In genomic region chr16:57299719-57300386, GRCh38 we compare ENCODE assay signal across 1 cellular context.
TF ChIP-seq lines count a peak whose summit lies in the region.

No MANE protein-coding gene starts in this region.

TF ChIP-seq in K562, 482 proteins besides CTCF, POLR2A, EP300 and RAD21 (continued from another document and continues in another):
- TF ChIP-seq RNF219 (CRISPR knock-in tag; IDR thresholded peaks at IDR 0.05) (no peak), CUX1 (CRISPR knock-in tag; IDR thresholded peaks at IDR 0.05) (no peak), SOX6 (IDR thresholded peaks at IDR 0.05) (no peak; the same call in 1 of the 2 replicates), CBX2 (IDR thresholded peaks at IDR 0.05; ENCODE audit: insufficient read depth, low read length, poor library complexity, severe bottlenecking) (no peak), RFX5 (IDR thresholded peaks at IDR 0.05; ENCODE audit: low read depth, low read length) (peak; percentile 53; the same call in 1 of the 2 replicates), ETV6 (IDR thresholded peaks at IDR 0.05; ENCODE audit: borderline replicate concordance in 1 of 2, low read depth in 2 of 2, low read length in 1 of 2) (peak in 1 of 2 experiments; percentile 39; a peak in 2 of 4 replicates), ETV6 (CRISPR knock-in tag; IDR thresholded peaks at IDR 0.05; ENCODE audit: borderline replicate concordance) (no peak), BRD9 (IDR thresholded peaks at IDR 0.05; ENCODE audit: low read depth, partially characterized antibody) (peak; percentile 88), OTX1 (CRISPR knock-in tag; IDR thresholded peaks at IDR 0.05) (peak; percentile 64; the same call in 1 of the 2 replicates), SPI1 (IDR thresholded peaks at IDR 0.05; ENCODE audit: borderline replicate concordance, low read depth, low read length) (no peak), ZNF589 (CRISPR knock-in tag; IDR thresholded peaks at IDR 0.05; ENCODE audit: low read depth) (peak; percentile 57), KDM5B (IDR thresholded peaks at IDR 0.05; ENCODE audit: insufficient replicate concordance, low read depth, low read length) (no peak), ZNF592 (IDR thresholded peaks at IDR 0.05) (peak; percentile 79), CXXC5 (CRISPR knock-in tag; IDR thresholded peaks at IDR 0.05) (peak; percentile 64), ZNF57 (CRISPR knock-in tag; IDR thresholded peaks at IDR 0.05) (no peak), ZNF79 (CRISPR knock-in tag; IDR thresholded peaks at IDR 0.05; ENCODE audit: low read depth) (no peak), GABPA (tag; conservative IDR thresholded peaks at IDR 0.05; ENCODE audit: low read depth) (peak; percentile 72), RHOXF2B (CRISPR knock-in tag; conservative IDR thresholded peaks at IDR 0.05) (no peak), FOXA3 (CRISPR knock-in tag; conservative IDR thresholded peaks at IDR 0.05 in 1 of 2, IDR thresholded peaks at IDR 0.05 in 1 of 2) (0 out of 4 replicates have a peak, but pooled peaks of 1 of the 2 experiments have one; percentile 58), RCOR1 (IDR thresholded peaks at IDR 0.05; ENCODE audit: borderline replicate concordance in 1 of 2, low read depth in 2 of 2, low read length in 2 of 2) (peak in 1 of 2 experiments; percentile 58; a peak in 1 of 4 replicates), RBM17 (IDR thresholded peaks at IDR 0.05; ENCODE audit: borderline replicate concordance, low read depth, low read length) (no peak), CHAMP1 (IDR thresholded peaks at IDR 0.05) (peak; percentile 65; the same call in 1 of the 2 replicates), ZNF740 (CRISPR knock-in tag; IDR thresholded peaks at IDR 0.05) (no peak), ZNF740 (tag; IDR thresholded peaks at IDR 0.05) (no peak), XRCC4 (IDR thresholded peaks at IDR 0.05; ENCODE audit: extremely low read depth, insufficient read depth, insufficient read length) (no peak), SMARCB1 (IDR thresholded peaks at IDR 0.05; ENCODE audit: insufficient read length, low read depth) (no peak), HDAC8 (tag; IDR thresholded peaks at IDR 0.05) (0 out of 2 replicates have a peak, but pooled peaks have one; percentile 67), BRCA1 (IDR thresholded peaks at IDR 0.05) (no peak), BRCA1 (CRISPR knock-in tag; IDR thresholded peaks at IDR 0.05) (no peak), U2AF2 (optimal IDR thresholded peaks at IDR 0.05; ENCODE audit: low read depth, low read length) (no peak), ZNF586 (CRISPR knock-in tag; conservative IDR thresholded peaks at IDR 0.05) (no peak), TCFL5 (CRISPR knock-in tag; conservative IDR thresholded peaks at IDR 0.05) (no peak), ZNF3 (CRISPR knock-in tag; IDR thresholded peaks at IDR 0.05) (peak; percentile 76; the same call in 1 of the 2 replicates), SRSF7 (optimal IDR thresholded peaks at IDR 0.05; ENCODE audit: low read depth, low read length) (no peak), YBX1 (IDR thresholded peaks at IDR 0.05) (no peak), HMBOX1 (IDR thresholded peaks at IDR 0.05) (peak; percentile 78), UBTF (IDR thresholded peaks at IDR 0.05; ENCODE audit: borderline replicate concordance in 1 of 2, low read depth in 2 of 2, low read length in 2 of 2) (peak; percentile 52 to 88; a peak in 1 of 4 replicates), JUN (IDR thresholded peaks at IDR 0.05; ENCODE audit: borderline replicate concordance, low read depth, low read length) (no peak), JUN (CRISPR knock-in tag; IDR thresholded peaks at IDR 0.05; ENCODE audit: borderline replicate concordance) (0 out of 2 replicates have a peak, but pooled peaks have one; percentile 73), GTF2B (IDR thresholded peaks at IDR 0.05; ENCODE audit: extremely low read depth, insufficient read length) (no peak), PREB (CRISPR knock-in tag; IDR thresholded peaks at IDR 0.05) (no peak)
